9 cellular contexts compared by ENCODE assay signal in genomic region chr15:85543741-85544155, GRCh38.
DNase-seq lines count a peak whose midpoint lies in the region; FAIRE-seq and TF ChIP-seq lines count a peak whose summit lies in the region.
"Had no signal": no experiment of that assay in that cellular context is flagged by ENCODE, and none has a peak within 500 bp of the region (broad histone marks: within the 10 kb centered on the region; RNA-seq: fewer than 3 reads in every experiment).

No MANE protein-coding gene starts in this region.

- no peaks in the 10 kb centered on the region for H3K27me3 Mint-ChIP-seq in CD8-positive, alpha-beta memory T cell
- H3K27me3 Mint-ChIP-seq in activated naive CD4-positive, alpha-beta T cell treated with anti-CD3 and anti-CD28 coated beads, Interleukin-2, amount 50 U/mL, for 24 hours, result no peaks in the 10 kb centered on the region

- no peak for TF ChIP-seq CTCF in kidney (IDR thresholded peaks at IDR 0.05; ENCODE audit: borderline replicate concordance, extremely low read depth, insufficient read depth)
- TF ChIP-seq CTCF in osteoblast (IDR thresholded peaks at IDR 0.05; ENCODE audit: extremely low read depth, low read depth, low read length), result no peak

- no peak overlapping the region for H3K4me3 ChIP-seq in CD8-positive, alpha-beta memory T cell (ENCODE audit: low read length)
- H3K4me3 ChIP-seq in kidney (ENCODE audit: low read length in 2 of 2) (no peak overlapping the region), subcutaneous abdominal adipose tissue (ENCODE audit: low read depth in 1 of 5, low read length in 5 of 5) (peak overlapping the region; percentile 10 to 52 (median 32)), osteoblast (ENCODE audit: insufficient read depth, low read length) (no peak overlapping the region)

- H4K20me1 ChIP-seq in osteoblast (ENCODE audit: insufficient read depth, low read length), result peaks cover 12% of the 10 kb centered on the region

- no peak overlapping the region for H2AFZ ChIP-seq in osteoblast (ENCODE audit: low read length)

- peaks cover 59 to 90% (median 79%) of the 10 kb centered on the region in 3 donors for H3K4me1 Mint-ChIP-seq in CD8-positive, alpha-beta memory T cell
- peaks cover 75% of the 10 kb centered on the region for H3K4me1 Mint-ChIP-seq in activated naive CD4-positive, alpha-beta T cell treated with anti-CD3 and anti-CD28 coated beads, Interleukin-2, amount 50 U/mL, for 24 hours

- POLR2A ChIA-PET in CD8-positive, alpha-beta memory T cell (lab: Charles Lee), result interaction anchor here (0.5 to 1.4 kb wide), 3 partner anchors 46 to 97 kb away, joined by 3 to 8 read pairs (median 3); no protein-coding TSS in a partner anchor

- peaks cover 15% of the 10 kb centered on the region for H3K4me1 ChIP-seq in CD8-positive, alpha-beta memory T cell (ENCODE audit: insufficient read depth, low read length)
- H3K4me1 ChIP-seq in kidney (ENCODE audit: control insufficient read depth in 1 of 2, insufficient read depth in 1 of 2, low read depth in 1 of 2, low read length in 2 of 2), result peaks cover 0 to 7% of the 10 kb centered on the region in 2 donors
- H3K4me1 ChIP-seq in subcutaneous abdominal adipose tissue (ENCODE audit: control insufficient read depth in 5 of 5, insufficient read depth in 5 of 5, low read length in 5 of 5), result peaks cover 0 to 40% (median 27%) of the 10 kb centered on the region in 5 donors
- no peaks in the 10 kb centered on the region for H3K4me1 ChIP-seq in osteoblast (ENCODE audit: insufficient read depth, low read length)

- H3K36me3 ChIP-seq in CD8-positive, alpha-beta memory T cell (ENCODE audit: insufficient read depth, low read length), result no peaks in the 10 kb centered on the region
- no peaks in the 10 kb centered on the region for H3K36me3 ChIP-seq in kidney (ENCODE audit: control insufficient read depth in 1 of 2, insufficient read depth in 2 of 2, low read length in 2 of 2)
- H3K36me3 ChIP-seq in subcutaneous abdominal adipose tissue (ENCODE audit: control insufficient read depth in 5 of 5, insufficient read depth in 5 of 5, low read length in 5 of 5), result no peaks in the 10 kb centered on the region
- H3K36me3 ChIP-seq in osteoblast (ENCODE audit: insufficient read depth, low read length), result no peaks in the 10 kb centered on the region

- H3K9me3 Mint-ChIP-seq in CD8-positive, alpha-beta memory T cell, result no peaks in the 10 kb centered on the region
- no peaks in the 10 kb centered on the region for H3K9me3 Mint-ChIP-seq in activated naive CD4-positive, alpha-beta T cell treated with anti-CD3 and anti-CD28 coated beads, Interleukin-2, amount 50 U/mL, for 24 hours
- H3K9me3 Mint-ChIP-seq: neural crest cell had no signal

- intact Hi-C loops in kidney (cut with DNase I), result no loop called here

- peaks cover 0 to 37% (median 16%) of the 10 kb centered on the region in 3 donors for H3K36me3 Mint-ChIP-seq in CD8-positive, alpha-beta memory T cell
- peaks cover 7% of the 10 kb centered on the region for H3K36me3 Mint-ChIP-seq in activated naive CD4-positive, alpha-beta T cell treated with anti-CD3 and anti-CD28 coated beads, Interleukin-2, amount 50 U/mL, for 24 hours

- H3K9ac ChIP-seq in kidney (ENCODE audit: low read length in 2 of 2), result no peak overlapping the region
- peak overlapping the region in 2 of 5 donors; percentile 34 to 35 for H3K9ac ChIP-seq in subcutaneous abdominal adipose tissue (ENCODE audit: low read length in 5 of 5)

- H3K27ac Mint-ChIP-seq in CD8-positive, alpha-beta memory T cell, result peak overlapping the region; percentile 17 to 88 (median 72)
- peak overlapping the region; percentile 13 for H3K27ac Mint-ChIP-seq in activated naive CD4-positive, alpha-beta T cell treated with anti-CD3 and anti-CD28 coated beads, Interleukin-2, amount 50 U/mL, for 24 hours

- CTCF ChIA-PET in CD8-positive, alpha-beta memory T cell (lab: Charles Lee), result interaction anchor here (0.8 to 2.2 kb wide), 7 partner anchors 13 to 114 kb away, joined by 3 to 7 read pairs (median 4); no protein-coding TSS in a partner anchor

- peak overlapping the region; percentile 24 to 77 (median 74) for H3K4me3 Mint-ChIP-seq in CD8-positive, alpha-beta memory T cell
- peak overlapping the region; percentile 49 for H3K4me3 Mint-ChIP-seq in activated naive CD4-positive, alpha-beta T cell treated with anti-CD3 and anti-CD28 coated beads, Interleukin-2, amount 50 U/mL, for 24 hours
- H3K4me3 Mint-ChIP-seq: neural crest cell had no signal

- H3K79me2 ChIP-seq in osteoblast (ENCODE audit: insufficient read depth, low read length), result peaks cover 12% of the 10 kb centered on the region

- H3K27me3 ChIP-seq in CD8-positive, alpha-beta memory T cell (ENCODE audit: insufficient read depth, low read length, poor library complexity, severe bottlenecking), result no peaks in the 10 kb centered on the region
- H3K27me3 ChIP-seq in subcutaneous abdominal adipose tissue (ENCODE audit: control insufficient read depth in 5 of 5, insufficient read depth in 4 of 5, low read length in 5 of 5) (no peaks in the 10 kb centered on the region), osteoblast (ENCODE audit: insufficient read depth, low read length) (no peaks in the 10 kb centered on the region)

- H3K27ac ChIP-seq in CD8-positive, alpha-beta memory T cell (ENCODE audit: low read depth, low read length), result no peak overlapping the region
- H3K27ac ChIP-seq in kidney (ENCODE audit: low read depth in 2 of 2, low read length in 2 of 2) (no peak overlapping the region), subcutaneous abdominal adipose tissue (ENCODE audit: low read depth, low read length) (peak overlapping the region; percentile 77), osteoblast (ENCODE audit: low read depth, low read length) (no peak overlapping the region)

- H3K9me3 ChIP-seq in CD8-positive, alpha-beta memory T cell (ENCODE audit: low read length), result no peaks in the 10 kb centered on the region
- H3K9me3 ChIP-seq in kidney (ENCODE audit: control insufficient read depth in 1 of 2, low read length in 2 of 2) (no peaks in the 10 kb centered on the region), subcutaneous abdominal adipose tissue (ENCODE audit: control insufficient read depth in 5 of 5, low read length in 5 of 5) (no peaks in the 10 kb centered on the region), osteoblast (ENCODE audit: low read depth, low read length) (no peaks in the 10 kb centered on the region)

- DNase-seq in CD8-positive, alpha-beta memory T cell, result peak; percentile 7 to 70 (median 53)
- DNase-seq in NCI-H2196 (lab: John Stamatoyannopoulos, UW; ENCODE audit: unreplicated experiment), result peak; percentile 42
- peak; percentile 81 for DNase-seq in kidney
- no peak for DNase-seq in HuH-7 (ENCODE audit: low spot score)
- DNase-seq in osteoblast (ENCODE audit: insufficient read length, low spot score, missing footprints), result no peak
- DNase-seq in retina, result no peak

- no peak overlapping the region for H3K4me2 ChIP-seq in osteoblast (ENCODE audit: insufficient read depth, low read length)

- no peak for FAIRE-seq in kidney (lab: Jason Lieb, UNC)

Comparison
In these comparisons a context has a peak if more than half of its experiments do, and no peak if none do; other contexts are left out.
1. DNase-seq: peak in CD8-positive, alpha-beta memory T cell (5 of 5), NCI-H2196 (single experiment) and kidney (single experiment); none in HuH-7 (single experiment), osteoblast (single experiment) and retina (single experiment).
2. H3K4me3 ChIP-seq: peak in subcutaneous abdominal adipose tissue (5 of 5); none in CD8-positive, alpha-beta memory T cell (single experiment), kidney (0 of 2) and osteoblast (single experiment).